1 cellular context compared by ENCODE assay signal in the genomic region with DNA sequence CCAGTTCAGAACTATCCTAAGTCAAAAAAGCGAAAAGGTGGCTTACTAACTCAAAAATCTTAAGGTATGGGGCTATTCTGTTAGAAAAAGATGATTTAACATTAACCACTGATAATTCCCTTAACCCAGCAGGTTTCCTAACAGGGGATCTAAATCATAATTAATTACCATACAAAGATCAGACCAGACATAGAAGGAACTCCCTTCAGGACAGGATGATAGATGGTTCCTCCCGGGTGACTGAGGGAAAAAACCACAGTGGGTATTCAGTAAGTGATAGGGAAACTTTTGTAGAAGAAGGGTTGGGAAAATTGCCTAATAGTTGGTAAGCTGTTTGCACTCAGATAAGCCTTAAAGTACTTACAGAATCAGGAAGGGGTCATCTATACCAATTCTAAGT.
TF ChIP-seq lines count a peak whose summit lies in the region.
"Not testable (repeated sequence)": the region's sequence is repeated elsewhere in the genome, so short reads cannot be mapped to it uniquely, and the experiment has no call there.

No MANE protein-coding gene starts in this region.

TF ChIP-seq in K562, 482 proteins besides CTCF, POLR2A, EP300 and RAD21 (continues in another document):
- TF ChIP-seq FOXK2 (conservative IDR thresholded peaks at IDR 0.05 in 1 of 2, IDR thresholded peaks at IDR 0.05 in 1 of 2; ENCODE audit: low read depth in 2 of 2) (peak in 1 of 2 experiments; percentile 94; a peak in 2 of 4 replicates), MTA2 (IDR thresholded peaks at IDR 0.05; ENCODE audit: low read depth) (peak; percentile 70), FOXA3 (CRISPR knock-in tag; conservative IDR thresholded peaks at IDR 0.05 in 1 of 2, IDR thresholded peaks at IDR 0.05 in 1 of 2) (peak in 1 of 2 experiments; percentile 64; a peak in 1 of 4 replicates), SMAD3 (CRISPR knock-in tag; conservative IDR thresholded peaks at IDR 0.05) (0 out of 2 replicates have a peak, but pooled peaks have one; percentile 43), CBFA2T3 (IDR thresholded peaks at IDR 0.05) (peak; percentile 81), HMG20A (CRISPR knock-in tag; conservative IDR thresholded peaks at IDR 0.05) (0 out of 2 replicates have a peak, but pooled peaks have one; percentile 38), ZNF766 (CRISPR knock-in tag; conservative IDR thresholded peaks at IDR 0.05) (peak; percentile 45; the same call in 1 of the 2 replicates), NCOR1 (IDR thresholded peaks at IDR 0.05) (peak; percentile 67), CEBPB (tag; IDR thresholded peaks at IDR 0.05) (peak; percentile 96), ELF4 (CRISPR knock-in tag; IDR thresholded peaks at IDR 0.05) (0 out of 2 replicates have a peak, but pooled peaks have one; percentile 50), CEBPG (tag; conservative IDR thresholded peaks at IDR 0.05 in 1 of 2, IDR thresholded peaks at IDR 0.05 in 1 of 2) (peak; percentile 86 to 92), TAL1 (IDR thresholded peaks at IDR 0.05) (peak; percentile 73), STAT5A (IDR thresholded peaks at IDR 0.05; ENCODE audit: borderline replicate concordance, low read length) (peak; percentile 46; the same call in 1 of the 2 replicates), ZNF644 (tag; IDR thresholded peaks at IDR 0.05; ENCODE audit: low read depth) (0 out of 2 replicates have a peak, but pooled peaks have one; percentile 53), MAZ (CRISPR knock-in tag; conservative IDR thresholded peaks at IDR 0.05 in 1 of 2, IDR thresholded peaks at IDR 0.05 in 1 of 2) (0 out of 4 replicates have a peak, but pooled peaks of 1 of the 2 experiments have one; percentile 5), RCOR1 (IDR thresholded peaks at IDR 0.05; ENCODE audit: borderline replicate concordance in 1 of 2, low read depth in 2 of 2, low read length in 2 of 2) (peak in 1 of 2 experiments; percentile 68; a peak in 2 of 4 replicates), ARID1B (IDR thresholded peaks at IDR 0.05) (peak; percentile 88), CHAMP1 (IDR thresholded peaks at IDR 0.05) (0 out of 2 replicates have a peak, but pooled peaks have one; percentile 23), TRIM24 (IDR thresholded peaks at IDR 0.05) (peak; percentile 57 to 60; a peak in 1 of 4 replicates), CCNT2 (IDR thresholded peaks at IDR 0.05; ENCODE audit: borderline replicate concordance, extremely low read depth, insufficient read length, low read depth, low read length) (peak; percentile 24), SMARCE1 (IDR thresholded peaks at IDR 0.05) (peak; percentile 79), JUND (IDR thresholded peaks at IDR 0.05; ENCODE audit: borderline replicate concordance, low read depth, low read length) (peak; percentile 43; the same call in 1 of the 2 replicates), KDM1A (IDR thresholded peaks at IDR 0.05) (peak in 1 of 2 experiments; percentile 26; a peak in 1 of 4 replicates), SMAD4 (CRISPR knock-in tag; conservative IDR thresholded peaks at IDR 0.05) (peak; percentile 42), FOSL1 (tag; conservative IDR thresholded peaks at IDR 0.05) (peak; percentile 31; the same call in 1 of the 2 replicates), ESRRA (IDR thresholded peaks at IDR 0.05; ENCODE audit: borderline replicate concordance, low read depth) (peak; percentile 68; the same call in 1 of the 2 replicates), ZNF639 (CRISPR knock-in tag; conservative IDR thresholded peaks at IDR 0.05 in 1 of 2, IDR thresholded peaks at IDR 0.05 in 1 of 2) (0 out of 4 replicates have a peak, but pooled peaks of 1 of the 2 experiments have one; percentile 2), SMARCA4 (IDR thresholded peaks at IDR 0.05) (peak; percentile 82), ATF7 (IDR thresholded peaks at IDR 0.05) (peak; percentile 91), VEZF1 (CRISPR knock-in tag; IDR thresholded peaks at IDR 0.05) (peak; percentile 46; the same call in 1 of the 2 replicates), PKNOX1 (IDR thresholded peaks at IDR 0.05) (peak; percentile 92), CBFA2T2 (conservative IDR thresholded peaks at IDR 0.05) (peak; percentile 67), TCF3 (CRISPR knock-in tag; IDR thresholded peaks at IDR 0.05) (peak; percentile 88), TEAD1 (CRISPR knock-in tag; IDR thresholded peaks at IDR 0.05) (peak in 1 of 2 experiments; percentile 55; a peak in 1 of 4 replicates), ZNF436 (CRISPR knock-in tag; IDR thresholded peaks at IDR 0.05) (0 out of 2 replicates have a peak, but pooled peaks have one; percentile 3), MEIS2 (IDR thresholded peaks at IDR 0.05; ENCODE audit: partially characterized antibody) (peak; percentile 98), MAFK (IDR thresholded peaks at IDR 0.05; ENCODE audit: low read length) (0 out of 2 replicates have a peak, but pooled peaks have one; percentile 2), NFE2 (IDR thresholded peaks at IDR 0.05; ENCODE audit: low read depth) (peak; percentile 50), GATA2 (CRISPR knock-in tag; IDR thresholded peaks at IDR 0.05) (0 out of 2 replicates have a peak, but pooled peaks have one; percentile 23), TCF7L2 (IDR thresholded peaks at IDR 0.05; ENCODE audit: low read depth, low read length) (peak; percentile 14; the same call in 1 of the 2 replicates), TBL1XR1 (IDR thresholded peaks at IDR 0.05; ENCODE audit: low read length in 2 of 2) (peak; percentile 23 to 57; a peak in 1 of 4 replicates), LEF1 (IDR thresholded peaks at IDR 0.05) (peak; percentile 68; the same call in 1 of the 2 replicates), NONO (IDR thresholded peaks at IDR 0.05; ENCODE audit: low read depth in 2 of 2, low read length in 1 of 2) (peak in 1 of 2 experiments; percentile 59; a peak in 1 of 4 replicates), DPF2 (IDR thresholded peaks at IDR 0.05) (peak; percentile 60; the same call in 1 of the 2 replicates), HDAC3 (IDR thresholded peaks at IDR 0.05; ENCODE audit: borderline replicate concordance, partially characterized antibody) (peak; percentile 46), SMARCC2 (IDR thresholded peaks at IDR 0.05; ENCODE audit: low read depth) (peak; percentile 73; the same call in 1 of the 2 replicates)
- TF ChIP-seq CEBPG (CRISPR knock-in tag; IDR thresholded peaks at IDR 0.05); JUND (tag; IDR thresholded peaks at IDR 0.05; ENCODE audit: borderline replicate concordance, low read depth, low read length): not testable (repeated sequence)
- TF ChIP-seq, protein P1, sequence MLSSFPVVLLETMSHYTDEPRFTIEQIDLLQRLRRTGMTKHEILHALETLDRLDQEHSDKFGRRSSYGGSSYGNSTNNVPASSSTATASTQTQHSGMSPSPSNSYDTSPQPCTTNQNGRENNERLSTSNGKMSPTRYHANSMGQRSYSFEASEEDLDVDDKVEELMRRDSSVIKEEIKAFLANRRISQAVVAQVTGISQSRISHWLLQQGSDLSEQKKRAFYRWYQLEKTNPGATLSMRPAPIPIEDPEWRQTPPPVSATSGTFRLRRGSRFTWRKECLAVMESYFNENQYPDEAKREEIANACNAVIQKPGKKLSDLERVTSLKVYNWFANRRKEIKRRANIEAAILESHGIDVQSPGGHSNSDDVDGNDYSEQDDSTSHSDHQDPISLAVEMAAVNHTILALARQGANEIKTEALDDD (IDR thresholded peaks at IDR 0.05), result peak; percentile 96
- TF ChIP-seq, protein P2, sequence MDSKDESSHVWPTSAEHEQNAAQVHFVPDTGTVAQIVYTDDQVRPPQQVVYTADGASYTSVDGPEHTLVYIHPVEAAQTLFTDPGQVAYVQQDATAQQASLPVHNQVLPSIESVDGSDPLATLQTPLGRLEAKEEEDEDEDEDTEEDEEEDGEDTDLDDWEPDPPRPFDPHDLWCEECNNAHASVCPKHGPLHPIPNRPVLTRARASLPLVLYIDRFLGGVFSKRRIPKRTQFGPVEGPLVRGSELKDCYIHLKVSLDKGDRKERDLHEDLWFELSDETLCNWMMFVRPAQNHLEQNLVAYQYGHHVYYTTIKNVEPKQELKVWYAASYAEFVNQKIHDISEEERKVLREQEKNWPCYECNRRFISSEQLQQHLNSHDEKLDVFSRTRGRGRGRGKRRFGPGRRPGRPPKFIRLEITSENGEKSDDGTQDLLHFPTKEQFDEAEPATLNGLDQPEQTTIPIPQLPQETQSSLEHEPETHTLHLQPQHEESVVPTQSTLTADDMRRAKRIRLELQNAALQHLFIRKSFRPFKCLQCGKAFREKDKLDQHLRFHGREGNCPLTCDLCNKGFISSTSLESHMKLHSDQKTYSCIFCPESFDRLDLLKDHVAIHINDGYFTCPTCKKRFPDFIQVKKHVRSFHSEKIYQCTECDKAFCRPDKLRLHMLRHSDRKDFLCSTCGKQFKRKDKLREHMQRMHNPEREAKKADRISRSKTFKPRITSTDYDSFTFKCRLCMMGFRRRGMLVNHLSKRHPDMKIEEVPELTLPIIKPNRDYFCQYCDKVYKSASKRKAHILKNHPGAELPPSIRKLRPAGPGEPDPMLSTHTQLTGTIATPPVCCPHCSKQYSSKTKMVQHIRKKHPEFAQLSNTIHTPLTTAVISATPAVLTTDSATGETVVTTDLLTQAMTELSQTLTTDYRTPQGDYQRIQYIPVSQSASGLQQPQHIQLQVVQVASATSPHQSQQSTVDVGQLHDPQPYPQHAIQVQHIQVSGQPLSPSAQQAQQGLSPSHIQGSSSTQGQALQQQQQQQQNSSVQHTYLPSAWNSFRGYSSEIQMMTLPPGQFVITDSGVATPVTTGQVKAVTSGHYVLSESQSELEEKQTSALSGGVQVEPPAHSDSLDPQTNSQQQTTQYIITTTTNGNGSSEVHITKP (IDR thresholded peaks at IDR 0.05; ENCODE audit: partially characterized antibody), result peak; percentile 98
- TF ChIP-seq, protein P3, sequence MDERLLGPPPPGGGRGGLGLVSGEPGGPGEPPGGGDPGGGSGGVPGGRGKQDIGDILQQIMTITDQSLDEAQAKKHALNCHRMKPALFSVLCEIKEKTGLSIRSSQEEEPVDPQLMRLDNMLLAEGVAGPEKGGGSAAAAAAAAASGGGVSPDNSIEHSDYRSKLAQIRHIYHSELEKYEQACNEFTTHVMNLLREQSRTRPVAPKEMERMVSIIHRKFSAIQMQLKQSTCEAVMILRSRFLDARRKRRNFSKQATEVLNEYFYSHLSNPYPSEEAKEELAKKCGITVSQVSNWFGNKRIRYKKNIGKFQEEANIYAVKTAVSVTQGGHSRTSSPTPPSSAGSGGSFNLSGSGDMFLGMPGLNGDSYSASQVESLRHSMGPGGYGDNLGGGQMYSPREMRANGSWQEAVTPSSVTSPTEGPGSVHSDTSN (CRISPR knock-in tag; IDR thresholded peaks at IDR 0.05; ENCODE audit: low read depth), result peak; percentile 58
- TF ChIP-seq, protein P3 (tag; conservative IDR thresholded peaks at IDR 0.05; ENCODE audit: low read depth), result peak; percentile 96
